In genomic region chr11:36257351-36257750, GRCh38 we compare ENCODE assay signal across 27 cellular contexts. TPM values are rescaled to one million over a fixed set of nuclear protein-coding genes. Genes with fewer than 3 reads are reported as not detected.
DNase-seq lines count a peak whose midpoint lies in the region; ATAC-seq, FAIRE-seq and TF ChIP-seq lines count a peak whose summit lies in the region.
"Had no signal": no experiment of that assay in that cellular context is flagged by ENCODE, and none has a peak within 500 bp of the region (broad histone marks: within the 10 kb centered on the region; RNA-seq: fewer than 3 reads in every experiment).

No MANE protein-coding gene starts in this region.

- no peak overlapping the region for H3K9ac ChIP-seq in GM12878 (ENCODE audit: control insufficient read depth, insufficient read depth, low read length)
- H3K9ac ChIP-seq: BLaER1 had no signal

- SMC1A ChIA-PET in GM12878 (lab: Charles Lee; ENCODE audit: uncharacterized antibody, unreplicated experiment): interaction anchor here (0.7 to 1.8 kb wide), 8 partner anchors 9 to 640 kb away, joined by 3 to 6 read pairs (median 4); partner anchors contain the start of gene FJX1

- no peak overlapping the region for H2AFZ ChIP-seq in GM12878 (ENCODE audit: control insufficient read depth, low read depth, low read length)

- no peak overlapping the region for H3K27ac ChIP-seq in GM12878 (ENCODE audit: control insufficient read depth, insufficient read depth)
- no peak overlapping the region for H3K27ac ChIP-seq in esophagus muscularis mucosa (replicated peaks in 1 of 4)
- H3K27ac ChIP-seq: BLaER1, skin epidermis, upper lobe of right lung had no signal

- peak; percentile 63 for ATAC-seq in GM12878
- ATAC-seq: HepG2, natural killer cell, T-cell, upper lobe of right lung had no signal

- TF ChIP-seq POLR2A in GM12878 (IDR thresholded peaks at IDR 0.05; ENCODE audit: low read depth, low read length) (no peak), esophagus muscularis mucosa (IDR thresholded peaks at IDR 0.05; ENCODE audit: low read depth) (no peak)

- intact Hi-C loops in GM12878 (cut with micrococcal nuclease; ENCODE audit: unreplicated experiment) (loop anchor here (5.0 kb wide), 2 partner anchors 105 to 125 kb away; no protein-coding TSS in a partner anchor), esophagus muscularis mucosa (cut with DNase I) (no loop called here)

- no peak for TF ChIP-seq CTCF in GM12878 (IDR thresholded peaks at IDR 0.05 in 2 of 3, conservative IDR thresholded peaks at IDR 0.05 in 1 of 3; ENCODE audit: control insufficient read depth in 2 of 3, extremely low read depth in 1 of 3, insufficient read depth in 1 of 3, low read depth in 3 of 3, low read length in 3 of 3)
- no peak for TF ChIP-seq CTCF in esophagus muscularis mucosa (IDR thresholded peaks at IDR 0.05)

- RAD21 ChIA-PET in GM12878 (lab: Charles Lee; ENCODE audit: unreplicated experiment): interaction anchor here (0.8 to 1.7 kb wide), 4 partner anchors 185 to 435 kb away, joined by 3 to 12 read pairs (median 5); no protein-coding TSS in a partner anchor

- no TSS peak for BruUV-seq in GM12878 (replicated peaks; lab: Mats Ljungman, UMichigan)

- FAIRE-seq in GM12878 (lab: Jason Lieb, UNC): no peak
- FAIRE-seq: G401.6, GM19239, H1, HepG2, keratinocyte had no signal

- TF ChIP-seq EP300 in GM12878 (IDR thresholded peaks at IDR 0.05; ENCODE audit: borderline replicate concordance in 1 of 2, control insufficient read depth in 1 of 2, low read depth in 2 of 2, low read length in 2 of 2): no peak
- no peak for TF ChIP-seq EP300 in esophagus muscularis mucosa (IDR thresholded peaks at IDR 0.05)

- WGBS in GM12878 (ENCODE audit: insufficient coverage, insufficient replicate concordance, low lambda C conversion rate, missing lambda C conversion rate): 21% methylated on average over 5 of the region's 5 CpGs
- WGBS in esophagus muscularis mucosa: 84% methylated on average over 5 of the region's 5 CpGs

- H3K4me1 ChIP-seq in GM12878 (ENCODE audit: control insufficient read depth, insufficient read depth, low read length) (no peaks in the 10 kb centered on the region), esophagus muscularis mucosa (peaks cover 0 to 7% (median 7%) of the 10 kb centered on the region in 4 donors)
- H3K4me1 ChIP-seq: BLaER1, upper lobe of right lung had no signal

- H3K36me3 ChIP-seq in GM12878 (ENCODE audit: control insufficient read depth in 2 of 2, insufficient read depth in 2 of 2, low read length in 1 of 2) (no peaks in the 10 kb centered on the region), esophagus muscularis mucosa (no peaks in the 10 kb centered on the region)
- H3K36me3 ChIP-seq: BLaER1, upper lobe of right lung had no signal

- no peaks in the 10 kb centered on the region; the same call in 2 of the 3 replicates for H3K9me3 ChIP-seq in GM12878 (replicated peaks; ENCODE audit: control insufficient read depth, insufficient read depth, low read length)
- H3K9me3 ChIP-seq in esophagus muscularis mucosa: peaks cover 0 to 8% (median 0%) of the 10 kb centered on the region in 4 donors
- H3K9me3 ChIP-seq: BLaER1, upper lobe of right lung had no signal

- no peaks in the 10 kb centered on the region for H3K79me2 ChIP-seq in GM12878 (ENCODE audit: control insufficient read depth, insufficient read depth, low read length)

- no peak for TF ChIP-seq RAD21 in GM12878 (IDR thresholded peaks at IDR 0.05; ENCODE audit: insufficient read depth, low read depth, low read length)

- no peaks in the 10 kb centered on the region; a peak in 2 of 4 replicates for H3K27me3 ChIP-seq in GM12878 (replicated peaks in 1 of 2; ENCODE audit: control insufficient read depth in 2 of 2, insufficient read depth in 2 of 2, low read length in 1 of 2)
- peaks cover 0 to 31% (median 0%) of the 10 kb centered on the region in 4 donors for H3K27me3 ChIP-seq in esophagus muscularis mucosa
- H3K27me3 ChIP-seq: BLaER1, upper lobe of right lung had no signal

- no peak overlapping the region for H3K4me3 ChIP-seq in GM12878
- H3K4me3 ChIP-seq in esophagus muscularis mucosa: no peak overlapping the region
- H3K4me3 ChIP-seq: BLaER1, skin epidermis, upper lobe of right lung had no signal

- H4K20me1 ChIP-seq in GM12878 (ENCODE audit: control insufficient read depth, insufficient read depth): no peaks in the 10 kb centered on the region
- H4K20me1 ChIP-seq: BLaER1 had no signal

- DNase-seq in activated CD8-positive, alpha-beta memory T cell treated with anti-CD3 and anti-CD28 coated beads for 24 hours: peak; percentile 5
- DNase-seq in activated CD8-positive, alpha-beta memory T cell treated with anti-CD3 and anti-CD28 coated beads, Interleukin-2, amount 50 U/mL, for 4 hours: no peak
- DNase-seq in GM12878 (ENCODE audit: low read depth, low spot score) (no peak), iris pigment epithelial cell (ENCODE audit: low read depth) (peak; percentile 65), NCI-H2081 treated with DMSO at 0.1 percent for 48 hours (lab: John Stamatoyannopoulos, UW) (no peak), DMS114 treated with DMSO at 0.1 percent for 48 hours (lab: John Stamatoyannopoulos, UW; ENCODE audit: unreplicated experiment) (no peak), COR-L47 (lab: John Stamatoyannopoulos, UW) (no peak), esophagus muscularis mucosa (ENCODE audit: extremely low spot score) (no peak)
- DNase-seq: 8988T; activated CD4-positive, alpha-beta T cell treated with anti-CD3 and anti-CD28 coated beads, Interleukin-2, amount 10 ng/mL, durations not matched to agents 24 days and 14 days; activated gamma-delta T cell treated with Interleukin-2 at 50 U/mL for 16 hours; Calu3; mesendoderm; MM.1S; natural killer cell; NCI-H187; NCI-H446 treated with DMSO at 0.1 percent for 48 hours; stimulated activated CD4-positive, alpha-beta T cell treated with anti-CD3 and anti-CD28 coated beads, Interleukin-2, amount 100 ng/mL, for 48 hours; T-cell; upper lobe of right lung had no signal

- CTCF ChIA-PET in GM12878 (lab: Yijun Ruan, JAX): interaction anchor here (0.6 to 2.7 kb wide), 7 partner anchors 9 to 642 kb away, joined by 3 to 25 read pairs (median 6); no protein-coding TSS in a partner anchor

- in situ Hi-C loops in GM12878 (cut with MboI): no loop called here

- POLR2A ChIA-PET in GM12878 (lab: Charles Lee): no interaction called here

- no peak overlapping the region for H3K4me2 ChIP-seq in GM12878 (ENCODE audit: control insufficient read depth, insufficient read depth)
- H3K4me2 ChIP-seq: BLaER1 had no signal

TF ChIP-seq in GM12878, 131 proteins besides CTCF, POLR2A, EP300 and RAD21 (continues in another document):
- TF ChIP-seq NKRF (conservative IDR thresholded peaks at IDR 0.05) (no peak), TARDBP (IDR thresholded peaks at IDR 0.05; ENCODE audit: borderline replicate concordance) (no peak)

RNA-seq across cellular contexts. Expression of gene COMMD9, which starts 31.9 kb away (rescaled TPM):
- 11.6 and 13.9 TPM in 2 replicates for total RNA-seq in GM12878 (2013; cell fraction: nucleolus; rRNA removed)
- 39.0 and 41.9 TPM in 2 replicates for total RNA-seq in GM12878 (2014; rRNA removed)
- total RNA-seq in GM12878 (2014; rRNA removed; fragmentation: Illumina TruSeq; extraction: Trizol): 26.6 and 31.4 TPM in 2 replicates
- total RNA-seq in GM12878 (2021): 47.3 and 47.4 TPM in 2 replicates
- 9.5 TPM for polyA plus RNA-seq in GM12878 (2011; ENCODE audit: low read depth)
- polyA plus RNA-seq in GM12878 (2011; rRNA removed): 26.8 and 38.6 TPM in 2 replicates
- 32.5 and 52.8 TPM in 2 replicates for polyA plus RNA-seq in GM12878 (2011; cell fraction: cytosol; rRNA removed)
- polyA plus RNA-seq in GM12878 (2011; cell fraction: nucleus; rRNA removed): 31.8 and 39.6 TPM in 2 replicates
- 22.3 and 27.3 TPM in 2 replicates for polyA plus RNA-seq in GM12878 (2012)
- polyA plus RNA-seq in GM12878 (2014; fragmentation: Illumina TruSeq; extraction: Trizol): 41.9 and 55.9 TPM in 2 replicates
- polyA plus RNA-seq in GM12878 (2014; fragmentation: Nextera tagmentation; extraction: Ambion mirVana): 100 to 1,000 TPM; 102 to 119 TPM
- 49.8 and 56.4 TPM in 2 replicates for polyA plus RNA-seq in GM12878 (2014; rRNA removed)
- 10 to 100 TPM; 77.7 to 78.7 TPM for polyA plus RNA-seq in GM12878 (2016; fragmentation: Nextera tagmentation; extraction: Ambion mirVana)
- polyA minus RNA-seq in GM12878 (2011; rRNA and poly(A)+ RNA removed): 26.9 and 34.7 TPM in 2 replicates
- polyA minus RNA-seq in GM12878 (2011; cell fraction: cytosol; rRNA and poly(A)+ RNA removed): 7.6 and 12.8 TPM in 2 replicates
- 5.2 and 8.6 TPM in 2 replicates for polyA minus RNA-seq in GM12878 (2011; cell fraction: nucleus; rRNA and poly(A)+ RNA removed)
- 10 to 100 TPM; 18.3 to 45.5 (median 27.7) TPM for total RNA-seq in esophagus muscularis mucosa

RNA-seq across cellular contexts. Expression of gene PRR5L, which starts 38.7 kb away (rescaled TPM):
- 2.9 and 5.1 TPM in 2 replicates for total RNA-seq in GM12878 (2013; cell fraction: nucleolus; rRNA removed)
- 1.3 and 1.7 TPM in 2 replicates for total RNA-seq in GM12878 (2014; rRNA removed)
- total RNA-seq in GM12878 (2014; rRNA removed; fragmentation: Illumina TruSeq; extraction: Trizol): 0.67 and 1.1 TPM in 2 replicates
- 0.58 and 1.5 TPM in 2 replicates for total RNA-seq in GM12878 (2021)
- polyA plus RNA-seq in GM12878 (2011; ENCODE audit: low read depth): 0.35 TPM
- 2.3 and 4.2 TPM in 2 replicates for polyA plus RNA-seq in GM12878 (2011; rRNA removed)
- 3.2 and 4.4 TPM in 2 replicates for polyA plus RNA-seq in GM12878 (2011; cell fraction: cytosol; rRNA removed)
- polyA plus RNA-seq in GM12878 (2011; cell fraction: nucleus; rRNA removed): 7.5 and 10.8 TPM in 2 replicates
- polyA plus RNA-seq in GM12878 (2012): 0.46 and 0.51 TPM in 2 replicates
- 0.60 and 0.93 TPM in 2 replicates for polyA plus RNA-seq in GM12878 (2014; fragmentation: Illumina TruSeq; extraction: Trizol)
- under 1 TPM; 0.11 to 0.24 TPM for polyA plus RNA-seq in GM12878 (2014; fragmentation: Nextera tagmentation; extraction: Ambion mirVana)
- polyA plus RNA-seq in GM12878 (2014; rRNA removed): 0.47 and 1.3 TPM in 2 replicates
- polyA plus RNA-seq in GM12878 (2016; fragmentation: Nextera tagmentation; extraction: Ambion mirVana): under 1 TPM in 1 of 2 experiments, not detected in 1; 0.24 TPM
- polyA minus RNA-seq in GM12878 (2011; rRNA and poly(A)+ RNA removed): 6.6 and 8.1 TPM in 2 replicates
- 1.2 and 5.4 TPM in 2 replicates for polyA minus RNA-seq in GM12878 (2011; cell fraction: cytosol; rRNA and poly(A)+ RNA removed)
- polyA minus RNA-seq in GM12878 (2011; cell fraction: nucleus; rRNA and poly(A)+ RNA removed): 3.6 and 12.3 TPM in 2 replicates
- 1 to 10 TPM; 1.7 to 9.6 (median 3.1) TPM for total RNA-seq in esophagus muscularis mucosa
- total RNA-seq: HepG2 had no signal

Comparison
In these comparisons a context has a peak if more than half of its experiments do, and no peak if none do; other contexts are left out.
1. DNase-seq: peak in activated CD8-positive, alpha-beta memory T cell treated with anti-CD3 and anti-CD28 coated beads for 24 hours (single experiment) and iris pigment epithelial cell (single experiment); none in activated CD8-positive, alpha-beta memory T cell treated with anti-CD3 and anti-CD28 coated beads, Interleukin-2, amount 50 U/mL, for 4 hours (single experiment), GM12878 (single experiment), NCI-H2081 treated with DMSO at 0.1 percent for 48 hours (single experiment), DMS114 treated with DMSO at 0.1 percent for 48 hours (single experiment), COR-L47 (single experiment) and esophagus muscularis mucosa (single experiment).